ENCODE assay signal across 19 cellular contexts in the genomic region with DNA sequence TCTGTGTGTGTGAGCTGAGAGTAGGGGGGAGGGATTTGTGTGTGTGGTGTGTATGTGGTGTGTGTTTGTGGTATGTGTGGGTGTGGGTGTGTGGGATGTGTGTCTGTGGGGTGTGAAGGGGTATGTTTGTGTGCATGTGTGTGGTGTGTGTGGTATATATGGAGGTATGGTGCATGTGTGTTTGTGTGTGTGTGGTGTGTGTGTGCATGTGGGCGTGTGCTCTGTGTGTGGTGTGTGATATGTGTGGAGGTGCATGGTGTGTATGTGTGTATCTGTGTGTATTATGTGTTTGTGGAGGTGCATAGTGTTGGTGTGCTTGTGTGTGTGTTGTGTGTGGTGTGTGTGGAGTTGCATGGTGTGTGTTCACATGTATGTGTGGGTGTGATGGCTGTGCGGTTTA.
DNase-seq lines count a peak whose midpoint lies in the region; ATAC-seq, FAIRE-seq and TF ChIP-seq lines count a peak whose summit lies in the region.
"Had no signal": no experiment of that assay in that cellular context is flagged by ENCODE, and none has a peak within 500 bp of the region (broad histone marks: within the 10 kb centered on the region; RNA-seq: fewer than 3 reads in every experiment).

No MANE protein-coding gene starts in this region.

- H2BK120ac ChIP-seq in H1 (replicated peaks; ENCODE audit: low read depth, low read length) (no peak overlapping the region), neuronal stem cell (ENCODE audit: low read depth, low read length) (no peak overlapping the region)

- H3K36me3 ChIP-seq in HEK293 (ENCODE audit: control insufficient read depth in 2 of 2, insufficient read depth in 1 of 2, low read length in 2 of 2) (no peaks in the 10 kb centered on the region), H1 (ENCODE audit: control insufficient read depth in 2 of 4, insufficient read depth in 4 of 4, low read length in 3 of 4) (no peaks in the 10 kb centered on the region; a peak in 1 of 8 replicates), neuronal stem cell (replicated peaks in 1 of 2; ENCODE audit: control insufficient read depth in 2 of 2, insufficient read depth in 2 of 2, low read length in 2 of 2) (peaks cover 0 to 2% of the 10 kb centered on the region in 2 donors)

- DNase-seq in H1 (ENCODE audit: low read depth in 1 of 2, low spot score in 2 of 2) (no peak), neuronal stem cell (ENCODE audit: low spot score) (no peak), urothelium cell line (ENCODE audit: low spot score) (no peak), globus pallidus (ENCODE audit: low spot score) (no peak)
- no peak for DNase-seq in activated naive CD4-positive, alpha-beta T cell treated with anti-CD3 and anti-CD28 coated beads for 36 hours
- DNase-seq: 8988T; C1 segment of cervical spinal cord; CD4-positive, alpha-beta memory T cell; COR-L47; DMS153; DND-41; GM23248; H9; HFFc6 had no signal

- TF ChIP-seq CTCF in HEK293 (tag by site-specific recombination; IDR thresholded peaks at IDR 0.05) (no peak), H1 (IDR thresholded peaks at IDR 0.05; ENCODE audit: control extremely low read depth in 1 of 3, insufficient read depth in 1 of 3, low read depth in 1 of 3, low read length in 3 of 3) (no peak)

- no peak overlapping the region for H3K4me3 ChIP-seq in HEK293 (ENCODE audit: low read depth, low read length)
- no peak overlapping the region for H3K4me3 ChIP-seq in H1 (ENCODE audit: extremely low read depth in 1 of 4, insufficient read depth in 2 of 4, low read depth in 3 of 4, low read length in 4 of 4)
- peak overlapping the region in 1 of 2 donors; percentile 59 for H3K4me3 ChIP-seq in neuronal stem cell (ENCODE audit: low read length in 2 of 2)
- H3K4me3 ChIP-seq: GM23248 had no signal

- H2AK5ac ChIP-seq in H1 (ENCODE audit: low read depth, low read length), result peak overlapping the region; percentile 98; the same call in 1 of the 2 replicates
- H2AK5ac ChIP-seq in neuronal stem cell (ENCODE audit: low read depth, low read length), result no peak overlapping the region

- no peak overlapping the region for H3K27ac ChIP-seq in HEK293 (ENCODE audit: extremely low read depth, low read depth, low read length)
- no peak overlapping the region for H3K27ac ChIP-seq in H1 (ENCODE audit: low read depth, low read length)
- no peak overlapping the region for H3K27ac ChIP-seq in neuronal stem cell (replicated peaks; ENCODE audit: low read length)
- H3K27ac ChIP-seq: GM23248 had no signal

- H3K27me3 Mint-ChIP-seq in activated naive CD4-positive, alpha-beta T cell treated with anti-CD3 and anti-CD28 coated beads for 36 hours (ENCODE audit: low read depth), result no peaks in the 10 kb centered on the region

- H3K27me3 ChIP-seq in H1 (replicated peaks in 1 of 4; ENCODE audit: control insufficient read depth in 3 of 4, extremely low read depth in 1 of 4, insufficient read depth in 3 of 4, low read length in 3 of 4) (no peaks in the 10 kb centered on the region), neuronal stem cell (ENCODE audit: control insufficient read depth in 3 of 3, insufficient read depth in 3 of 3, low read depth in 1 of 3, low read length in 3 of 3) (no peaks in the 10 kb centered on the region)

- H3K9ac ChIP-seq in H1 (replicated peaks in 1 of 4; ENCODE audit: extremely low read depth in 1 of 4, low read depth in 3 of 4, low read length in 3 of 4) (no peak overlapping the region), neuronal stem cell (ENCODE audit: low read depth, low read length, poor library complexity) (no peak overlapping the region)
- H3K9ac ChIP-seq: GM23248 had no signal

- no peak for TF ChIP-seq RAD21 in H1 (IDR thresholded peaks at IDR 0.05 in 1 of 2, conservative IDR thresholded peaks at IDR 0.05 in 1 of 2; ENCODE audit: low read depth in 2 of 2, low read length in 2 of 2)

- H3K23ac ChIP-seq in H1 (ENCODE audit: insufficient read length) (no peak overlapping the region), neuronal stem cell (ENCODE audit: low read depth, low read length, poor library complexity) (no peak overlapping the region)

- H3K4me1 Mint-ChIP-seq in activated naive CD4-positive, alpha-beta T cell treated with anti-CD3 and anti-CD28 coated beads for 36 hours (ENCODE audit: low read depth), result no peaks in the 10 kb centered on the region
- H3K4me1 Mint-ChIP-seq: CD4-positive, alpha-beta memory T cell had no signal

- H3K9me3 ChIP-seq in HEK293 (ENCODE audit: control insufficient read depth, insufficient read depth, low read depth, low read length) (no peaks in the 10 kb centered on the region), H1 (ENCODE audit: insufficient read depth in 2 of 2, low read depth in 1 of 2, low read length in 1 of 2) (peaks cover 0 to 3% of the 10 kb centered on the region in 2 experiments; a peak in 1 of 4 replicates), neuronal stem cell (replicated peaks in 1 of 2; ENCODE audit: control insufficient read depth in 2 of 2, insufficient read depth in 1 of 2, low read depth in 1 of 2, low read length in 2 of 2) (peaks cover 0 to 5% of the 10 kb centered on the region in 2 donors)

- FAIRE-seq in H1 (lab: Jason Lieb, UNC) (no peak), urothelium cell line (lab: Jason Lieb, UNC) (peak; percentile 5)
- FAIRE-seq: G401.6, GM12892 had no signal

- H3K4ac ChIP-seq in H1 (replicated peaks; ENCODE audit: insufficient read length, low read depth, low read length), result peak overlapping the region; percentile 60
- H3K4ac ChIP-seq in neuronal stem cell (ENCODE audit: low read length), result no peak overlapping the region

- peak overlapping the region; percentile 89 for H3K56ac ChIP-seq in H1 (replicated peaks; ENCODE audit: insufficient read length, low read depth, low read length)

- CTCF ChIA-PET in HEK293 (lab: Yijun Ruan, JAX) (no interaction called here), H1 (lab: Charles Lee; ENCODE audit: partially characterized antibody) (interaction anchor here (1.0 kb wide), 1 partner anchor 13 kb away, joined by 4 read pairs; no protein-coding TSS in a partner anchor)
- CTCF ChIA-PET in activated naive CD4-positive, alpha-beta T cell treated with anti-CD3 and anti-CD28 coated beads for 36 hours (lab: Charles Lee), result no interaction called here

- H2BK15ac ChIP-seq in H1 (ENCODE audit: low read length) (peak overlapping the region; percentile 74; the same call in 1 of the 2 replicates), neuronal stem cell (ENCODE audit: low read length) (no peak overlapping the region)

- no peak overlapping the region for H3K27ac Mint-ChIP-seq in activated naive CD4-positive, alpha-beta T cell treated with anti-CD3 and anti-CD28 coated beads for 36 hours
- H3K27ac Mint-ChIP-seq: CD4-positive, alpha-beta memory T cell; H9; HFFc6 had no signal

- intact Hi-C loops in activated naive CD4-positive, alpha-beta T cell treated with anti-CD3 and anti-CD28 coated beads for 36 hours (cut with micrococcal nuclease), result no loop called here

- peak overlapping the region; percentile 28; the same call in 1 of the 2 replicates for H3K18ac ChIP-seq in H1 (ENCODE audit: extremely low read depth, low read length)
- H3K18ac ChIP-seq in neuronal stem cell (ENCODE audit: low read length), result no peak overlapping the region

- H3K79me2 ChIP-seq in H1 (ENCODE audit: control insufficient read depth in 1 of 2, insufficient read depth in 2 of 2, low read length in 2 of 2), result no peaks in the 10 kb centered on the region

- no peaks in the 10 kb centered on the region for H3K4me1 ChIP-seq in HEK293 (ENCODE audit: control insufficient read depth, insufficient read depth, low read length)
- H3K4me1 ChIP-seq in H1 (replicated peaks in 1 of 4; ENCODE audit: control insufficient read depth in 3 of 4, insufficient read depth in 4 of 4, low read length in 3 of 4), result peaks cover 0 to 5% (median 0%) of the 10 kb centered on the region in 4 experiments; a peak in 3 of 7 replicates
- peaks cover 0 to 3% of the 10 kb centered on the region in 2 donors for H3K4me1 ChIP-seq in neuronal stem cell (ENCODE audit: control insufficient read depth in 2 of 2, insufficient read depth in 1 of 2, low read depth in 1 of 2, low read length in 2 of 2)

- H4K91ac ChIP-seq in H1 (replicated peaks; ENCODE audit: insufficient read length, low read length) (peak overlapping the region; percentile 83), neuronal stem cell (ENCODE audit: low read depth, low read length, poor library complexity) (no peak overlapping the region)

- no peaks in the 10 kb centered on the region for H3K9me3 Mint-ChIP-seq in activated naive CD4-positive, alpha-beta T cell treated with anti-CD3 and anti-CD28 coated beads for 36 hours
- H3K9me3 Mint-ChIP-seq: CD4-positive, alpha-beta memory T cell had no signal

- H3K4me2 ChIP-seq in H1 (ENCODE audit: insufficient read depth in 1 of 2, low read depth in 2 of 2, low read length in 2 of 2) (no peak overlapping the region), neuronal stem cell (ENCODE audit: insufficient read depth, low read length, poor library complexity, severe bottlenecking) (no peak overlapping the region)

- no peak overlapping the region for H2BK20ac ChIP-seq in H1 (ENCODE audit: low read length)

- peak overlapping the region; percentile 78; the same call in 1 of the 2 replicates for H2BK12ac ChIP-seq in H1 (ENCODE audit: low read depth, low read length)
- H2BK12ac ChIP-seq in neuronal stem cell (ENCODE audit: low read length), result no peak overlapping the region

- no peak for TF ChIP-seq POLR2A in H1 (IDR thresholded peaks at IDR 0.05; ENCODE audit: control extremely low read depth in 1 of 2, low read depth in 2 of 2, low read length in 2 of 2)

- H3K4me3 Mint-ChIP-seq in activated naive CD4-positive, alpha-beta T cell treated with anti-CD3 and anti-CD28 coated beads for 36 hours, result no peak overlapping the region
- H3K4me3 Mint-ChIP-seq: CD4-positive, alpha-beta memory T cell; H9; HFFc6 had no signal

- H4K20me1 ChIP-seq in H1 (replicated peaks in 1 of 2; ENCODE audit: control insufficient read depth in 1 of 2, insufficient read depth in 2 of 2, low read length in 2 of 2), result peaks cover 0 to 8% of the 10 kb centered on the region in 2 experiments

- H3K14ac ChIP-seq in H1 (ENCODE audit: insufficient read length), result no peak overlapping the region
- peak overlapping the region; percentile 1 for H3K14ac ChIP-seq in neuronal stem cell (ENCODE audit: low read length)

- H3K23me2 ChIP-seq in H1 (ENCODE audit: low read depth, low read length), result peaks cover 7% of the 10 kb centered on the region; the same call in 1 of the 2 replicates

- H3K79me1 ChIP-seq in H1 (ENCODE audit: low read depth, low read length), result 0 out of 2 replicates have a peak, but pooled peaks cover 2% of the 10 kb centered on the region
- no peaks in the 10 kb centered on the region for H3K79me1 ChIP-seq in neuronal stem cell (ENCODE audit: low read depth, low read length)

- WGBS in H1 (ENCODE audit: extremely low coverage in 1 of 2, insufficient coverage in 1 of 2, insufficient read length in 1 of 2, insufficient replicate concordance in 2 of 2, low coverage in 1 of 2, low lambda C conversion rate in 2 of 2, missing lambda C conversion rate in 1 of 2), 2 experiments, result 98% methylated on average over 2 of the region's 2 CpGs; no CpG with 5 or more reads in 1 of the 2 experiments
- WGBS in neuronal stem cell (ENCODE audit: extremely low coverage in 2 of 2, insufficient read length in 2 of 2, insufficient replicate concordance in 1 of 2), 2 donors, result no CpG with 5 or more reads among the region's 2 CpGs

- no peak overlapping the region for H4K5ac ChIP-seq in H1 (ENCODE audit: insufficient read length, low read depth, low read length)

- H2BK5ac ChIP-seq in H1 (ENCODE audit: low read depth, low read length) (no peak overlapping the region), neuronal stem cell (ENCODE audit: low read length) (no peak overlapping the region)

- H3K36me3 Mint-ChIP-seq in activated naive CD4-positive, alpha-beta T cell treated with anti-CD3 and anti-CD28 coated beads for 36 hours (ENCODE audit: low read depth), result no peaks in the 10 kb centered on the region
- H3K36me3 Mint-ChIP-seq: CD4-positive, alpha-beta memory T cell had no signal

- POLR2A ChIA-PET in HEK293 (lab: Yijun Ruan, JAX) (no interaction called here), H1 (lab: Charles Lee; ENCODE audit: partially characterized antibody) (no interaction called here)

- TF ChIP-seq EP300 in H1 (IDR thresholded peaks at IDR 0.05; ENCODE audit: borderline replicate concordance in 1 of 2, low read depth in 2 of 2, low read length in 2 of 2), result no peak

- H2AFZ ChIP-seq in H1 (ENCODE audit: low read length) (no peak overlapping the region), neuronal stem cell (ENCODE audit: low read length) (no peak overlapping the region)
- H2AFZ ChIP-seq: GM23248 had no signal

- no peak for ATAC-seq in GM19328 (IDR thresholded peaks at IDR 0.05; ENCODE audit: unreplicated experiment)
- ATAC-seq: HCT116 had no signal

- H4K8ac ChIP-seq in H1 (ENCODE audit: extremely low read depth, insufficient read depth, low read length) (no peak overlapping the region), neuronal stem cell (ENCODE audit: low read depth, low read length) (no peak overlapping the region)
